In the genomic region with DNA sequence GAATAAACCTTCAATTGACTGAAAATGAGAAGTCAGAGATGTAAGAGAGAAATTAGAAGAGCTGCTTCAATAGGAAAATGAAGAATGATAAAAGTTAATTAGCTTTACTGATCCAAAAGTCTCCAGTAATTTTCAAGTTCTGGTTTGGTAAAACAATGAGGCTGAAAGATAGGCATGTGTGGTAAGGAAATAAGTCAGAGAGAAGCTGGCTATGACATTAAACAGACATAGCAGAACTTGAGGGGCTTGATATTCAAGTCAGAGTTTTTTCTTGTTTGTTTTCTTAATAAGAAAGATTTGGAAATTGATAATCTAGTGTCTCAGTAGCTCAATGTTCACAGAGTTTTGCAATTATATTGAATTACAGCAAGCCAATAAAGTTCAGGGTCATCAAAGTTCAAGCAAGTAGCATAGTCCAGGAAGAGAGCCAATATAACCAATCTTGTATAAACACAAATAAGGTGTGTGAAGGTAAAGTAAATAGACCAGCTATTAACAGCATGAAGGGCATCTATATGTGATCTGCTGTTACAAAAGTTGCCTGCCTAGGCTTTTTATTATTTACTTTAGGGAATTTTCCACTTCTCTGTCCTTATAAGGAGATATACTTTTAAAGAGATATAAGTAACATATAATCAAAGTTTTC, we compare ENCODE assay signal across 26 cellular contexts.
DNase-seq lines count a peak whose midpoint lies in the region; ATAC-seq, FAIRE-seq and TF ChIP-seq lines count a peak whose summit lies in the region.
"Had no signal": no experiment of that assay in that cellular context is flagged by ENCODE, and none has a peak within 500 bp of the region (broad histone marks: within the 10 kb centered on the region; RNA-seq: fewer than 3 reads in every experiment).

No MANE protein-coding gene starts in this region.

- H3K27ac Mint-ChIP-seq in nephron progenitor cell = peak overlapping the region; percentile 37
- H3K27ac Mint-ChIP-seq: activated CD8-positive, alpha-beta T cell treated with anti-CD3 and anti-CD28 coated beads, Interleukin-2, amount 10 ng/mL, durations not matched to agents 7 days and 5 days; CD8-positive, alpha-beta T cell; stimulated activated naive B cell treated with anti-CD40 and anti-IgM and Interleukin-4, amounts not matched to agents 10 μg/mL and 1 μg/mL and 100 μg/mL, for 72 hours had no signal

- intact Hi-C loops in testis (cut with DNase I; ENCODE audit: low total_unique reads) = no loop called here

- peak overlapping the region; percentile 13 for H3K4me3 Mint-ChIP-seq in nephron progenitor cell
- H3K4me3 Mint-ChIP-seq: activated CD8-positive, alpha-beta T cell treated with anti-CD3 and anti-CD28 coated beads, Interleukin-2, amount 10 ng/mL, durations not matched to agents 7 days and 5 days; CD8-positive, alpha-beta T cell; central memory CD8-positive, alpha-beta T cell; neural crest cell; stimulated activated naive B cell treated with anti-CD40 and anti-IgM and Interleukin-4, amounts not matched to agents 10 μg/mL and 1 μg/mL and 100 μg/mL, for 72 hours had no signal

- DNase-seq in DMS53 treated with DMSO at 0.1 percent for 48 hours (lab: John Stamatoyannopoulos, UW; ENCODE audit: unreplicated experiment) = peak; percentile 95
- DNase-seq in LoVo (ENCODE audit: low spot score) = peak; percentile 57
- DNase-seq in nephron progenitor cell = no peak
- DNase-seq in Karpas-422 = no peak
- DNase-seq in testis = no peak
- DNase-seq: activated CD8-positive, alpha-beta T cell treated with anti-CD3 and anti-CD28 coated beads, Interleukin-2, amount 10 ng/mL, durations not matched to agents 7 days and 5 days; activated naive CD4-positive, alpha-beta T cell treated with anti-CD3 and anti-CD28 coated beads, Interleukin-2, amount 50 U/mL, for 16 hours; activated T-cell treated with anti-CD3 and anti-CD28 coated beads, Interleukin-2, amount 50 U/mL, for 1 hour; CD8-positive, alpha-beta T cell; DMS79 treated with DMSO at 0.1 percent for 48 hours; gastrocnemius medialis; GM23248; KBM-7; NCI-H2107; stimulated activated CD4-positive, alpha-beta T cell treated with anti-CD3 and anti-CD28 coated beads, Interleukin-2, amount 100 ng/mL, for 24 hours; stimulated activated naive B cell treated with anti-CD40 and anti-IgM and Interleukin-4, amounts not matched to agents 10 μg/mL and 1 μg/mL and 100 μg/mL, for 72 hours; T1000 had no signal

- no peak for TF ChIP-seq CTCF in nephron progenitor cell (IDR thresholded peaks at IDR 0.05)
- no peak for TF ChIP-seq CTCF in testis (IDR thresholded peaks at IDR 0.05)

- H3K36me3 ChIP-seq in Karpas-422 (ENCODE audit: insufficient read depth, low read length) (no peaks in the 10 kb centered on the region), testis (ENCODE audit: low read depth, missing control alignments) (no peaks in the 10 kb centered on the region)
- H3K36me3 ChIP-seq: ascending aorta, gastrocnemius medialis, thoracic aorta had no signal

- peak; percentile 28 for FAIRE-seq in colon (lab: Jason Lieb, UNC)
- FAIRE-seq: GM12891 had no signal

- no peaks in the 10 kb centered on the region for H3K4me1 ChIP-seq in Karpas-422 (ENCODE audit: low read length)
- H3K4me1 ChIP-seq in testis = no peaks in the 10 kb centered on the region
- H3K4me1 ChIP-seq: ascending aorta, gastrocnemius medialis had no signal

- ATAC-seq in HG03139 (IDR thresholded peaks at IDR 0.05; ENCODE audit: unreplicated experiment) = no peak
- ATAC-seq: activated CD8-positive, alpha-beta T cell treated with anti-CD3 and anti-CD28 coated beads, Interleukin-2, amount 10 ng/mL, durations not matched to agents 7 days and 5 days; CD8-positive, alpha-beta T cell; gastrocnemius medialis; Panc1; SK-N-SH treated with all-trans-retinoic acid at 6 μM for 48 hours; stimulated activated naive B cell treated with anti-CD40 and anti-IgM and Interleukin-4, amounts not matched to agents 10 μg/mL and 1 μg/mL and 100 μg/mL, for 72 hours had no signal

- H3K27ac ChIP-seq in Karpas-422 (ENCODE audit: low read length) = no peak overlapping the region
- H3K27ac ChIP-seq in testis = no peak overlapping the region
- H3K27ac ChIP-seq: ascending aorta, gastrocnemius medialis, GM23248, thoracic aorta had no signal

- no peaks in the 10 kb centered on the region for H3K36me3 Mint-ChIP-seq in nephron progenitor cell (ENCODE audit: low read depth)
- H3K36me3 Mint-ChIP-seq: CD8-positive, alpha-beta T cell; stimulated activated naive B cell treated with anti-CD40 and anti-IgM and Interleukin-4, amounts not matched to agents 10 μg/mL and 1 μg/mL and 100 μg/mL, for 72 hours had no signal

- no peak overlapping the region for H2AFZ ChIP-seq in Karpas-422 (ENCODE audit: low read length)
- H2AFZ ChIP-seq: GM23248 had no signal

- no peak for TF ChIP-seq POLR2A in testis (IDR thresholded peaks at IDR 0.05)

- no peaks in the 10 kb centered on the region for H3K9me2 ChIP-seq in Karpas-422 (replicated peaks; ENCODE audit: insufficient read depth, low read length)

- peaks cover 35% of the 10 kb centered on the region for H3K4me1 Mint-ChIP-seq in nephron progenitor cell
- H3K4me1 Mint-ChIP-seq: central memory CD8-positive, alpha-beta T cell; neural crest cell; stimulated activated naive B cell treated with anti-CD40 and anti-IgM and Interleukin-4, amounts not matched to agents 10 μg/mL and 1 μg/mL and 100 μg/mL, for 72 hours had no signal

- H3K4me3 ChIP-seq in Karpas-422 (ENCODE audit: low read length) (no peak overlapping the region), testis (no peak overlapping the region)
- H3K4me3 ChIP-seq: ascending aorta, gastrocnemius medialis, GM23248, thoracic aorta had no signal

- H3K9ac ChIP-seq in Karpas-422 (ENCODE audit: low read length) = no peak overlapping the region
- H3K9ac ChIP-seq: GM23248 had no signal

- H3K4me2 ChIP-seq in Karpas-422 (ENCODE audit: low read depth, low read length, poor library complexity, severe bottlenecking) = no peak overlapping the region

- H3K9me3 Mint-ChIP-seq in nephron progenitor cell = no peaks in the 10 kb centered on the region
- H3K9me3 Mint-ChIP-seq: neural crest cell had no signal

- H3K27me3 Mint-ChIP-seq in nephron progenitor cell (ENCODE audit: low read depth, poor library complexity) = peaks cover 4% of the 10 kb centered on the region
- H3K27me3 Mint-ChIP-seq: central memory CD8-positive, alpha-beta T cell; stimulated activated naive B cell treated with anti-CD40 and anti-IgM and Interleukin-4, amounts not matched to agents 10 μg/mL and 1 μg/mL and 100 μg/mL, for 72 hours had no signal

- no peaks in the 10 kb centered on the region for H4K20me1 ChIP-seq in Karpas-422 (ENCODE audit: insufficient read depth, low read depth, low read length)

- H3K27me3 ChIP-seq in Karpas-422 (ENCODE audit: low read length) = no peaks in the 10 kb centered on the region
- H3K27me3 ChIP-seq in testis = no peaks in the 10 kb centered on the region
- H3K27me3 ChIP-seq: ascending aorta, gastrocnemius medialis had no signal

- no peaks in the 10 kb centered on the region for H3K79me2 ChIP-seq in Karpas-422 (ENCODE audit: low read length)

- peaks cover 7% of the 10 kb centered on the region for H3K9me3 ChIP-seq in Karpas-422 (ENCODE audit: low read length)
- H3K9me3 ChIP-seq in testis = no peaks in the 10 kb centered on the region
- H3K9me3 ChIP-seq: ascending aorta, gastrocnemius medialis, thoracic aorta had no signal

Comparison
In these comparisons a context has a peak if more than half of its experiments do, and no peak if none do; other contexts are left out.
1. DNase-seq: peak in DMS53 treated with DMSO at 0.1 percent for 48 hours (single experiment) and LoVo (single experiment); none in nephron progenitor cell (single experiment), Karpas-422 (single experiment) and testis (single experiment).